Comparison of ENCODE assay signal across 8 cellular contexts in genomic region chr1:163315773-163316374, GRCh38. TPM values are rescaled to one million over a fixed set of nuclear protein-coding genes. Genes with fewer than 3 reads are reported as not detected.
A peak's percentile ranks its signal among the peaks of the same experiment; 100 is the strongest.
DNase-seq lines count a peak whose midpoint lies in the region; ATAC-seq, FAIRE-seq and TF ChIP-seq lines count a peak whose summit lies in the region.

No MANE protein-coding gene starts in this region.

- peaks cover 7% of the 10 kb centered on the region for H3K36me3 Mint-ChIP-seq in HFFc6 (ENCODE audit: low read depth)

- WGBS in upper lobe of left lung, 2 donors = 60 to 66% methylated on average over 6 of the region's 6 CpGs

- H3K27me3 ChIP-seq in breast epithelium (no peaks in the 10 kb centered on the region), lower lobe of right lung (ENCODE audit: low read depth) (no peaks in the 10 kb centered on the region), upper lobe of left lung (no peaks in the 10 kb centered on the region)

- H3K27ac ChIP-seq in breast epithelium (no peak overlapping the region), lower lobe of right lung (no peak overlapping the region), upper lobe of left lung (no peak overlapping the region)

- no peak overlapping the region for H3K4me3 Mint-ChIP-seq in HFFc6

- peak; percentile 98 for FAIRE-seq in D721Med (lab: Jason Lieb, UNC)

- no peak for ATAC-seq in lower lobe of right lung
- ATAC-seq in upper lobe of left lung (ENCODE audit: low FRiP score in 2 of 2) = no peak
- ATAC-seq in GM18873 (IDR thresholded peaks at IDR 0.05; ENCODE audit: low FRiP score, unreplicated experiment) = no peak
- no peak for ATAC-seq in HG03139 (IDR thresholded peaks at IDR 0.05; ENCODE audit: unreplicated experiment)

- TF ChIP-seq POLR2A in breast epithelium (IDR thresholded peaks at IDR 0.05) (no peak), upper lobe of left lung (IDR thresholded peaks at IDR 0.05) (no peak)

- H3K4me1 Mint-ChIP-seq in HFFc6 (ENCODE audit: low read depth) = peaks cover 10% of the 10 kb centered on the region

- no peak overlapping the region for H3K4me3 ChIP-seq in breast epithelium
- H3K4me3 ChIP-seq in lower lobe of right lung = no peak overlapping the region
- no peak overlapping the region for H3K4me3 ChIP-seq in upper lobe of left lung

- H3K27ac Mint-ChIP-seq in HFFc6 = no peak overlapping the region

- intact Hi-C loops in breast epithelium (cut with DNase I; ENCODE audit: low total_unique reads) = loop anchor here (5.0 kb wide), 1 partner anchor 1336 kb away; no protein-coding TSS in a partner anchor
- intact Hi-C loops in lower lobe of right lung (cut with DNase I) = loop anchor here (5.0 to 10.0 kb wide), 2 partner anchors 439 to 471 kb away; no protein-coding TSS in a partner anchor

- no peak for TF ChIP-seq EP300 in upper lobe of left lung (IDR thresholded peaks at IDR 0.05)

- TF ChIP-seq CTCF in D721Med (IDR thresholded peaks at IDR 0.05; ENCODE audit: insufficient read depth, missing control alignments) = peak; percentile 96
- TF ChIP-seq CTCF in HFFc6 (IDR thresholded peaks at IDR 0.05) = peak; percentile 96
- peak; percentile 44 to 66 (median 49) for TF ChIP-seq CTCF in breast epithelium (IDR thresholded peaks at IDR 0.05)
- TF ChIP-seq CTCF in lower lobe of right lung (IDR thresholded peaks at IDR 0.05) = peak; percentile 64
- peak in 5 of 6 experiments; percentile 25 to 63 (median 47) for TF ChIP-seq CTCF in upper lobe of left lung (IDR thresholded peaks at IDR 0.05)

- H3K27me3 Mint-ChIP-seq in HFFc6 (ENCODE audit: insufficient read depth) = no peaks in the 10 kb centered on the region

- H3K9me3 ChIP-seq in breast epithelium (no peaks in the 10 kb centered on the region), lower lobe of right lung (no peaks in the 10 kb centered on the region), upper lobe of left lung (no peaks in the 10 kb centered on the region)

- no peak for DNase-seq in D721Med (ENCODE audit: insufficient read length, low spot score)
- peak; percentile 33 for DNase-seq in HFFc6
- DNase-seq in RPMI7951 (ENCODE audit: low read depth) = peak; percentile 40
- no peak for DNase-seq in breast epithelium (ENCODE audit: low spot score in 2 of 2)
- DNase-seq in lower lobe of right lung = no peak
- DNase-seq in upper lobe of left lung = no peak

- no peaks in the 10 kb centered on the region for H3K36me3 ChIP-seq in breast epithelium
- H3K36me3 ChIP-seq in lower lobe of right lung = peaks cover 16% of the 10 kb centered on the region
- H3K36me3 ChIP-seq in upper lobe of left lung = peaks cover 0 to 8% (median 2%) of the 10 kb centered on the region in 4 donors

- H3K4me1 ChIP-seq in breast epithelium (no peaks in the 10 kb centered on the region), lower lobe of right lung (peaks cover 4% of the 10 kb centered on the region), upper lobe of left lung (peaks cover 2 to 6% (median 2%) of the 10 kb centered on the region in 4 donors)

- H3K9me3 Mint-ChIP-seq in HFFc6 = no peaks in the 10 kb centered on the region

RNA-seq across cellular contexts. Expression of gene NUF2, which starts 5.9 kb away (rescaled TPM):
- total RNA-seq in HFFc6 (2021; fragmentation: NEBNext Ultra II Directional; extraction: Animal tissue kit (Norgen Biotek cat#: 25700)) = 10 to 100 TPM in 5 of 6 experiments, 1 to 10 TPM in 1; 9.8 to 25.7 (median 23.8) TPM
- 88.0 and 102 TPM in 2 replicates for total RNA-seq in RPMI7951 (2014; rRNA removed; shearing (Covaris generic))
- total RNA-seq in breast epithelium = 1 to 10 TPM in 1 of 3 donors, under 1 TPM in 1, not detected in 1; 0.29 to 1.3 TPM
- 0.92 TPM for total RNA-seq in lower lobe of right lung
- 1 to 10 TPM in 4 of 6 donors, under 1 TPM in 2; 0.69 to 6.3 (median 1.4) TPM for total RNA-seq in upper lobe of left lung

Comparison
In these comparisons a context has a peak if more than half of its experiments do, and no peak if none do; other contexts are left out.
1. DNase-seq: peak in HFFc6 (single experiment) and RPMI7951 (single experiment); none in D721Med (single experiment), breast epithelium (0 of 2), lower lobe of right lung (single experiment) and upper lobe of left lung (0 of 2).
2. Peak in every context shown above with its lines, with median percentiles within 50 percentile points of each other: CTCF ChIP-seq.